Comparison of ENCODE assay signal across 8 cellular contexts in the genomic region with DNA sequence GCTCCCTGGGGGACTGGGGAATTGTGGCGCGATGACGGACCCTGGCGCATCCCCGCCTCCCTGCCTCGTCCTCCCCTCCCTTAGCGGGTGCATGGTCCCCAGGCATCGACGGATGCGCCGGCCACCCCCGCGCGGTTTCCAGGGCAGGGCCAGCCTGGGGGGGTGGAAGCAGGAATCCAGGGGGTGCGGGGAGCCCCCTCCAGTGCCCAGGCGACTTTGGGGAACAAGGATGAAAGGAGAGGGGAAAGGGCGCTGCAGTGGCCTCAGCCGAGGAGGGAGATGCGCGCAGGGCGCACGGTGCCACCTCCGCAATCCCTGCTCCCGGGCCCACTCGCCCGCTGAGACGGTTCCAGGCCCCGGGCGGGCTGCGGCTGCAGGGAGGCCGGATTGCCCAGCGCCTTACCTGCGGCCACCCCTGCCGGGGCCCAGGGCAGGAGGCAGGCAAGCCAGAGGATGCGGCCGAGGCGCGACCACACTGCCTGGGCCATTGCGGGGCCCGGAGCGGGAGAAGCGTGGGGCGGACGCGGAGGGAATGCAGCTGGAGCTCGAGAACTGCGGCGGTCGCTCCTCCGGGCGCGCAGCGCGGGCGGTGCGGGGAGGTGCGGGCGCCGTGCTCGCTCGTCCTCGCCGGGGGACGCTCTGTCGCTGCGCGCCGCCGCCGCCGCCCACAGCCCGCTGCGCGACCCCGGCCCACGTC. TPM values are rescaled to one million over a fixed set of nuclear protein-coding genes. Genes with fewer than 3 reads are reported as not detected.
DNase-seq lines count a peak whose midpoint lies in the region; ATAC-seq and TF ChIP-seq lines count a peak whose summit lies in the region.

TMEM130 (minus strand) TSS at position 641 of the 697 bp plus-strand sequence; CDS start at position 488, 153 bp downstream.

- DNase-seq in Panc1 (ENCODE audit: low read depth, low spot score), result no peak
- DNase-seq in esophagus muscularis mucosa (ENCODE audit: extremely low spot score), result no peak
- DNase-seq in progenitor cell of endocrine pancreas (ENCODE audit: low spot score, unreplicated experiment), result no peak
- DNase-seq in NCI-H1694 (lab: John Stamatoyannopoulos, UW), result no peak
- DNase-seq in NCI-H128 (lab: John Stamatoyannopoulos, UW; ENCODE audit: unreplicated experiment), result no peak
- no peak for DNase-seq in NCI-H1105 (lab: John Stamatoyannopoulos, UW)

- ATAC-seq in GM19395 (IDR thresholded peaks at IDR 0.05; ENCODE audit: unreplicated experiment), result peak; percentile 8
- ATAC-seq in Panc1, result peak; percentile 64
- ATAC-seq in GM21447 (IDR thresholded peaks at IDR 0.05; ENCODE audit: unreplicated experiment), result no peak

- TF ChIP-seq POLR2A in esophagus muscularis mucosa (IDR thresholded peaks at IDR 0.05; ENCODE audit: low read depth), result no peak

- H3K9me3 ChIP-seq in Panc1 (ENCODE audit: control insufficient read depth, insufficient read depth, low read depth, low read length) (no peaks in the 10 kb centered on the region), esophagus muscularis mucosa (no peaks in the 10 kb centered on the region)

- no peak for TF ChIP-seq EP300 in esophagus muscularis mucosa (IDR thresholded peaks at IDR 0.05)

- H3K27me3 ChIP-seq in Panc1 (ENCODE audit: control insufficient read depth, insufficient read depth, low read length) (peaks cover 7% of the 10 kb centered on the region), esophagus muscularis mucosa (peaks cover 0 to 71% (median 7%) of the 10 kb centered on the region in 4 donors)

- H3K4me1 Mint-ChIP-seq in progenitor cell of endocrine pancreas (ENCODE audit: low read depth), result peaks cover 5% of the 10 kb centered on the region

- intact Hi-C loops in Panc1 (cut with micrococcal nuclease; ENCODE audit: unreplicated experiment), result no loop called here
- intact Hi-C loops in esophagus muscularis mucosa (cut with DNase I), result no loop called here

- H3K27ac Mint-ChIP-seq in progenitor cell of endocrine pancreas, result no peak within 1 kb of the TSS

- peaks cover 44% of the 10 kb centered on the region for H3K27me3 Mint-ChIP-seq in progenitor cell of endocrine pancreas

- peak within 1 kb of the TSS; percentile 66 for H3K4me3 Mint-ChIP-seq in progenitor cell of endocrine pancreas (ENCODE audit: low read depth)

- H3K36me3 ChIP-seq in Panc1 (ENCODE audit: control insufficient read depth, insufficient read depth, low read length) (no peaks in the 10 kb centered on the region), esophagus muscularis mucosa (no peaks in the 10 kb centered on the region)

- POLR2A ChIA-PET in Panc1 (lab: Charles Lee), result no interaction called here

- CTCF ChIA-PET in Panc1 (lab: Charles Lee), result interaction anchor here (0.6 kb wide), 2 partner anchors 385 to 427 kb away, joined by 5 read pairs; no protein-coding TSS in a partner anchor

- no TSS peak for BruUV-seq in Panc1 (replicated peaks; lab: Mats Ljungman, UMichigan)

- H3K4me3 ChIP-seq in Panc1 (ENCODE audit: low read depth in 2 of 2, low read length in 2 of 2) (peak within 1 kb of the TSS; percentile 27 to 32), esophagus muscularis mucosa (peak within 1 kb of the TSS; percentile 47 to 57 (median 50))

- H3K27ac ChIP-seq in Panc1 (ENCODE audit: low read length) (no peak within 1 kb of the TSS), esophagus muscularis mucosa (replicated peaks in 1 of 4) (no peak within 1 kb of the TSS)

- H3K9me3 Mint-ChIP-seq in progenitor cell of endocrine pancreas (ENCODE audit: low read depth), result no peaks in the 10 kb centered on the region

- in situ Hi-C loops in Panc1 (cut with HindIII; ENCODE audit: low pct_unique_long_range_greater_than_20kb, low sequenced_read_pairs), result no loop called here

- H3K4me1 ChIP-seq in Panc1 (ENCODE audit: control insufficient read depth, insufficient read depth, low read length) (no peaks in the 10 kb centered on the region), esophagus muscularis mucosa (peaks cover 13 to 26% (median 20%) of the 10 kb centered on the region in 4 donors)

- TF ChIP-seq CTCF in Panc1 (IDR thresholded peaks at IDR 0.05), result no peak
- TF ChIP-seq CTCF in esophagus muscularis mucosa (IDR thresholded peaks at IDR 0.05), result no peak
- no peak for TF ChIP-seq CTCF in progenitor cell of endocrine pancreas (IDR thresholded peaks at IDR 0.05; ENCODE audit: unreplicated experiment)

- H3K36me3 Mint-ChIP-seq in progenitor cell of endocrine pancreas (ENCODE audit: insufficient read depth), result no peaks in the 10 kb centered on the region

- 12% methylated on average over 11 of the region's 76 CpGs for WGBS in esophagus muscularis mucosa

RNA-seq across cellular contexts. Expression of gene TMEM130, which starts in this region (rescaled TPM):
- total RNA-seq in Panc1 (2021; ENCODE audit: unreplicated experiment), result 0.41 TPM
- 0.30 TPM for polyA plus RNA-seq in Panc1 (2012; ENCODE audit: insufficient read length)
- total RNA-seq in esophagus muscularis mucosa, result 1 to 10 TPM in 1 of 4 donors, under 1 TPM in 3; 0.57 to 2.3 (median 0.87) TPM
- 0.20 and 0.60 TPM in 2 replicates for total RNA-seq in progenitor cell of endocrine pancreas

Comparison
In these comparisons a context has a peak if more than half of its experiments do, and no peak if none do; other contexts are left out.
1. Peak in ATAC-seq and H3K4me3 ChIP-seq in Panc1; RNA of the gene not detected or under 1 TPM.